In the genomic region with DNA sequence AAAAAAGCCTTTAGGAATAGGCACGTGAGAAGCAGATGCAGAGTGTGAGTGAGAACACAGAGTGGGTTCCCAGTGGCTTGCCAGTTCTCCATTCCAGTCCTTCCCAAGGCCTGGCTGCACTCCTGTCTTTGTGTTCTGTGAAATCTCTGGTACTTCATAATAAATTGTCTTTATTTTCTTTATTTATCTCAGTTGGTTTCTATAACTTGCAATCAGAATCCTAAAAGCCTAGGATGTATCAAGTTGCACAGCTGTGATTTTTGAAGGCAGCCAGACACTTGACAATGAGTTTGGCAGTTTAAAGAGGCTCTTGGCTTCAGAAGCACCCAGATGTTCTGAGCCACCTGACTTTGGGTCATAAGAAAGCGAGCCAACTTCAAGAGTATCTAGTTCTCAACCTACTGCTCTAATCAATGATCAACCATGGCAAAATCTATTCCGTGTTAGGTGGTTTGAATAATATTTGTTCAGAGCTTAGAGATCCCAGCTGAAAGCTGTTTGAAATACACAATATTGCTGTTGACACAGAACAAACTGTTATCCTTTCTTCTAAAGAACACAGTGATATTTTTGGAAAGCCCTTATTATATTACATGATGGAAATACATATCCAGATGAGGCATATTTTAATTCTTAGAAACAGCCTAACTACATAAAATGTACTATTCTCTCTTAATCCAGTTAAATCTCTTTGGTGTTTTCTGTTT, we compare ENCODE assay signal across 18 cellular contexts.
A peak's percentile ranks its signal among the peaks of the same experiment; 100 is the strongest.
DNase-seq lines count a peak whose midpoint lies in the region; ATAC-seq, FAIRE-seq and TF ChIP-seq lines count a peak whose summit lies in the region.
"Had no signal": no experiment of that assay in that cellular context is flagged by ENCODE, and none has a peak within 500 bp of the region (broad histone marks: within the 10 kb centered on the region; RNA-seq: fewer than 3 reads in every experiment).

No MANE protein-coding gene starts in this region.

- no peaks in the 10 kb centered on the region for H3K27me3 Mint-ChIP-seq in T-helper 17 cell
- H3K27me3 Mint-ChIP-seq: stimulated activated naive CD8-positive, alpha-beta T cell treated with anti-CD3 and anti-CD28 coated beads, Interleukin-15, Interleukin-2, amounts not matched to agents 100 ng/mL and 50 ng/mL, for 24 hours had no signal

- peak overlapping the region; percentile 15 for H3K27ac ChIP-seq in 22Rv1
- H3K27ac ChIP-seq: SJSA1 had no signal

- intact Hi-C loops in left colon (cut with DNase I, micrococcal nuclease), result no loop called here

- TF ChIP-seq CTCF in 22Rv1 (IDR thresholded peaks at IDR 0.05), result no peak
- TF ChIP-seq CTCF in choroid plexus epithelial cell (conservative IDR thresholded peaks at IDR 0.05; ENCODE audit: low read depth, low read length), result no peak

- no peak overlapping the region for H3K4me3 ChIP-seq in choroid plexus epithelial cell (ENCODE audit: low read depth, low read length)
- H3K4me3 ChIP-seq: GM23338, SJSA1, smooth muscle cell had no signal

- H3K27ac Mint-ChIP-seq in T-helper 17 cell, result no peak overlapping the region
- H3K27ac Mint-ChIP-seq: activated CD8-positive, alpha-beta T cell treated with anti-CD3 and anti-CD28 coated beads, Interleukin-2, amount 10 ng/mL, durations not matched to agents 7 days and 5 days; GM23338; stimulated activated naive CD8-positive, alpha-beta T cell treated with anti-CD3 and anti-CD28 coated beads, Interleukin-15, Interleukin-2, amounts not matched to agents 100 ng/mL and 50 ng/mL, for 24 hours had no signal

- no peaks in the 10 kb centered on the region for H3K9me3 ChIP-seq in T-helper 17 cell (ENCODE audit: control insufficient read depth, low read length, poor library complexity, severe bottlenecking)
- H3K9me3 ChIP-seq: SJSA1 had no signal

- no peak for ATAC-seq in T-helper 17 cell
- no peak for ATAC-seq in left colon
- no peak for ATAC-seq in GM18502 (IDR thresholded peaks at IDR 0.05; ENCODE audit: poor library complexity, unreplicated experiment)
- ATAC-seq: activated CD8-positive, alpha-beta T cell treated with anti-CD3 and anti-CD28 coated beads, Interleukin-2, amount 10 ng/mL, durations not matched to agents 7 days and 5 days; GM23338 had no signal

- H3K4me3 Mint-ChIP-seq in T-helper 17 cell, result no peak overlapping the region
- H3K4me3 Mint-ChIP-seq: activated CD8-positive, alpha-beta T cell treated with anti-CD3 and anti-CD28 coated beads, Interleukin-2, amount 10 ng/mL, durations not matched to agents 7 days and 5 days; GM23338; stimulated activated naive CD8-positive, alpha-beta T cell treated with anti-CD3 and anti-CD28 coated beads, Interleukin-15, Interleukin-2, amounts not matched to agents 100 ng/mL and 50 ng/mL, for 24 hours had no signal

- no peaks in the 10 kb centered on the region for H3K4me1 Mint-ChIP-seq in T-helper 17 cell
- H3K4me1 Mint-ChIP-seq: GM23338 had no signal

- no peaks in the 10 kb centered on the region for H3K36me3 Mint-ChIP-seq in T-helper 17 cell (ENCODE audit: low read depth)

- peak; percentile 99 for FAIRE-seq in islet of Langerhans (lab: Jason Lieb, UNC)
- FAIRE-seq: TTC549 had no signal

- DNase-seq in NCI-H146 treated with DMSO at 0.1 percent for 48 hours (lab: John Stamatoyannopoulos, UW; ENCODE audit: unreplicated experiment) (peak; percentile 8), choroid plexus epithelial cell (ENCODE audit: low read depth) (peak; percentile 7), T-helper 17 cell (no peak), hypothalamus (lab: John Stamatoyannopoulos, UW) (no peak), left colon (no peak)
- DNase-seq: activated CD8-positive, alpha-beta T cell treated with anti-CD3 and anti-CD28 coated beads, Interleukin-2, amount 10 ng/mL, durations not matched to agents 7 days and 5 days; amniotic stem cell; IMR-90; mesendoderm; nucleus accumbens had no signal

Comparison
In these comparisons a context has a peak if more than half of its experiments do, and no peak if none do; other contexts are left out.
1. DNase-seq: peak in NCI-H146 treated with DMSO at 0.1 percent for 48 hours (single experiment) and choroid plexus epithelial cell (single experiment); none in T-helper 17 cell (0 of 3), hypothalamus (0 of 51) and left colon (0 of 2).